29 cellular contexts compared by ENCODE assay signal in genomic region chr3:4593014-4593413, GRCh38.
"Had no signal": no experiment of that assay in that cellular context is flagged by ENCODE, and none has a peak within 500 bp of the region (broad histone marks: within the 10 kb centered on the region; RNA-seq: fewer than 3 reads in every experiment).

No MANE protein-coding gene starts in this region.

- H3K27ac ChIP-seq: neural progenitor cell, ovary, parathyroid adenoma, psoas muscle, right lobe of liver, sigmoid colon, suprapubic skin, testis, tibial artery, transverse colon, upper lobe of right lung had no signal

- H3K4me1 ChIP-seq: psoas muscle had no signal

- H3K4me3 ChIP-seq: neural progenitor cell, ovary, psoas muscle, right lobe of liver, sigmoid colon, suprapubic skin, testis, tibial artery, transverse colon, upper lobe of right lung, uterus had no signal

- H3K9me3 Mint-ChIP-seq: natural killer cell; neural progenitor cell; stimulated activated effector memory CD8-positive, alpha-beta T cell treated with anti-CD3 and anti-CD28 coated beads, Interleukin-12 subunit alpha, Interleukin-12 subunit beta, amount 100 ng/mL, for 72 hours; stimulated activated naive CD8-positive, alpha-beta T cell treated with anti-CD3 and anti-CD28 coated beads, Interleukin-15, amount 100 ng/mL, for 72 hours; type B pancreatic cell had no signal

- H3K4me3 Mint-ChIP-seq: naive thymus-derived CD4-positive, alpha-beta T cell; natural killer cell; neural progenitor cell; stimulated activated effector memory CD8-positive, alpha-beta T cell treated with anti-CD3 and anti-CD28 coated beads, Interleukin-12 subunit alpha, Interleukin-12 subunit beta, amount 100 ng/mL, for 72 hours; stimulated activated naive CD8-positive, alpha-beta T cell treated with anti-CD3 and anti-CD28 coated beads, Interleukin-15, amount 100 ng/mL, for 72 hours; type B pancreatic cell had no signal

- H3K27ac Mint-ChIP-seq: naive thymus-derived CD4-positive, alpha-beta T cell; natural killer cell; neural progenitor cell; progenitor cell of endocrine pancreas; stimulated activated effector memory CD8-positive, alpha-beta T cell treated with anti-CD3 and anti-CD28 coated beads, Interleukin-12 subunit alpha, Interleukin-12 subunit beta, amount 100 ng/mL, for 72 hours; stimulated activated naive CD8-positive, alpha-beta T cell treated with anti-CD3 and anti-CD28 coated beads, Interleukin-15, amount 100 ng/mL, for 72 hours; type B pancreatic cell had no signal

- H3K9me3 ChIP-seq: ovary, psoas muscle, right lobe of liver, sigmoid colon, suprapubic skin, testis, tibial artery, transverse colon, upper lobe of right lung, uterus had no signal

- ATAC-seq: naive thymus-derived CD4-positive, alpha-beta T cell; natural killer cell; psoas muscle; right cardiac atrium; right lobe of liver; stimulated activated effector memory CD8-positive, alpha-beta T cell treated with anti-CD3 and anti-CD28 coated beads, Interleukin-12 subunit alpha, Interleukin-12 subunit beta, amount 100 ng/mL, for 72 hours; stimulated activated naive CD8-positive, alpha-beta T cell treated with anti-CD3 and anti-CD28 coated beads, Interleukin-15, amount 100 ng/mL, for 72 hours; stimulated activated naive CD8-positive, alpha-beta T cell treated with anti-CD3 and anti-CD28 coated beads, Interleukin-15, Interleukin-2, amounts not matched to agents 100 U/mL and 50 U/mL, for 24 hours; upper lobe of right lung had no signal

- H3K36me3 Mint-ChIP-seq: natural killer cell; neural progenitor cell; stimulated activated effector memory CD8-positive, alpha-beta T cell treated with anti-CD3 and anti-CD28 coated beads, Interleukin-12 subunit alpha, Interleukin-12 subunit beta, amount 100 ng/mL, for 72 hours; type B pancreatic cell had no signal

- H3K27me3 Mint-ChIP-seq: naive thymus-derived CD4-positive, alpha-beta T cell; progenitor cell of endocrine pancreas; stimulated activated naive CD8-positive, alpha-beta T cell treated with anti-CD3 and anti-CD28 coated beads, Interleukin-15, amount 100 ng/mL, for 72 hours; type B pancreatic cell had no signal

- DNase-seq: naive thymus-derived CD4-positive, alpha-beta T cell; natural killer cell; occipital lobe; ovary; posterior cingulate gyrus; psoas muscle; right cardiac atrium; right lobe of liver; sigmoid colon; small intestine; stimulated activated CD4-positive, alpha-beta T cell treated with anti-CD3 and anti-CD28 coated beads, Interleukin-15, amount 100 ng/mL, for 24 hours; stimulated activated CD4-positive, alpha-beta T cell treated with anti-CD3 and anti-CD28 coated beads, Interleukin-2, amount 100 ng/mL, for 24 hours; stimulated activated CD4-positive, alpha-beta T cell treated with anti-CD3 and anti-CD28 coated beads, Interleukin-2, amount 100 ng/mL, for 48 hours; stimulated activated CD4-positive, alpha-beta T cell treated with anti-CD3 and anti-CD28 coated beads, Interleukin-4, amount 100 ng/mL, for 24 hours; stimulated activated naive CD4-positive, alpha-beta T cell; stimulated activated naive CD8-positive, alpha-beta T cell treated with anti-CD3 and anti-CD28 coated beads, Interleukin-15, amount 100 ng/mL, for 72 hours; stimulated activated naive CD8-positive, alpha-beta T cell treated with anti-CD3 and anti-CD28 coated beads, Interleukin-15, Interleukin-2, amounts not matched to agents 100 U/mL and 50 U/mL, for 24 hours; substantia nigra; testis; tibial artery; transverse colon; upper lobe of right lung; uterus had no signal

- H3K36me3 ChIP-seq: neural progenitor cell, ovary, right lobe of liver, sigmoid colon, suprapubic skin, tibial artery, transverse colon, upper lobe of right lung, uterus had no signal
